In genomic region chr9:75175395-75175794, GRCh38 we compare ENCODE assay signal across 14 cellular contexts.
DNase-seq lines count a peak whose midpoint lies in the region; ATAC-seq and TF ChIP-seq lines count a peak whose summit lies in the region.
"Had no signal": no experiment of that assay in that cellular context is flagged by ENCODE, and none has a peak within 500 bp of the region (broad histone marks: within the 10 kb centered on the region; RNA-seq: fewer than 3 reads in every experiment).

No MANE protein-coding gene starts in this region.

- no peak overlapping the region for H2BK12ac ChIP-seq in mesenchymal stem cell (ENCODE audit: low read length in 2 of 2)

- H3K4ac ChIP-seq in mesenchymal stem cell (ENCODE audit: low read depth in 1 of 2, low read length in 2 of 2) = peak overlapping the region in 1 of 2 experiments; percentile 49

- H3K9me3 ChIP-seq in mesenchymal stem cell (ENCODE audit: control insufficient read depth, low read length) (no peaks in the 10 kb centered on the region), MG63 (no peaks in the 10 kb centered on the region), left ventricle myocardium inferior (replicated peaks) (no peaks in the 10 kb centered on the region)
- H3K9me3 ChIP-seq: Caco-2 had no signal

- peaks cover 29 to 45% of the 10 kb centered on the region in 2 donors for H3K4me1 Mint-ChIP-seq in natural killer cell
- peaks cover 9 to 28% of the 10 kb centered on the region in 2 donors for H3K4me1 Mint-ChIP-seq in natural killer cell treated with Interleukin-12 subunit alpha and Interleukin-12 subunit beta and Interleukin-15 and Interleukin-18, amount 100 ng/mL, for 72 hours (ENCODE audit: low read depth in 2 of 2)

- no peak overlapping the region for H3K9ac ChIP-seq in mesenchymal stem cell (ENCODE audit: low read length)

- no peak overlapping the region for H4K91ac ChIP-seq in mesenchymal stem cell (ENCODE audit: low read length)

- H2BK120ac ChIP-seq in mesenchymal stem cell (ENCODE audit: low read depth, low read length) = no peak overlapping the region

- no peak overlapping the region for H3K18ac ChIP-seq in mesenchymal stem cell (ENCODE audit: low read depth in 1 of 2, low read length in 2 of 2)

- intact Hi-C loops in natural killer cell (cut with micrococcal nuclease) (no loop called here), left ventricle myocardium inferior (cut with micrococcal nuclease) (no loop called here)

- H3K27ac ChIP-seq in mesenchymal stem cell (ENCODE audit: low read length, poor library complexity, severe bottlenecking) (no peak overlapping the region), left ventricle myocardium inferior (replicated peaks) (no peak overlapping the region)

- TF ChIP-seq CTCF in natural killer cell (IDR thresholded peaks at IDR 0.05) (no peak), epithelial cell of proximal tubule (conservative IDR thresholded peaks at IDR 0.05; ENCODE audit: low read depth, low read length) (no peak), left ventricle myocardium inferior (IDR thresholded peaks at IDR 0.05; ENCODE audit: borderline replicate concordance) (no peak)

- no peaks in the 10 kb centered on the region for H3K4me1 ChIP-seq in mesenchymal stem cell (ENCODE audit: control insufficient read depth, insufficient read depth, low read depth, low read length)
- H3K4me1 ChIP-seq in left ventricle myocardium inferior = no peaks in the 10 kb centered on the region
- H3K4me1 ChIP-seq: Caco-2 had no signal

- H3K23ac ChIP-seq in mesenchymal stem cell (ENCODE audit: low read length in 2 of 2) = no peak overlapping the region

- no peaks in the 10 kb centered on the region for H3K79me1 ChIP-seq in mesenchymal stem cell (replicated peaks; ENCODE audit: low read length, poor library complexity, severe bottlenecking)

- no peaks in the 10 kb centered on the region for H3K9me3 Mint-ChIP-seq in natural killer cell
- no peaks in the 10 kb centered on the region for H3K9me3 Mint-ChIP-seq in natural killer cell treated with Interleukin-12 subunit alpha and Interleukin-12 subunit beta and Interleukin-15 and Interleukin-18, amount 100 ng/mL, for 72 hours
- H3K9me3 Mint-ChIP-seq: CD8-positive, alpha-beta memory T cell had no signal

- no peak overlapping the region for H2BK15ac ChIP-seq in mesenchymal stem cell (ENCODE audit: low read depth, poor library complexity, severe bottlenecking)

- no peaks in the 10 kb centered on the region for H3K27me3 ChIP-seq in mesenchymal stem cell (ENCODE audit: control insufficient read depth in 1 of 2, insufficient read depth in 1 of 2, low read length in 2 of 2)
- H3K27me3 ChIP-seq in MG63 = no peaks in the 10 kb centered on the region
- H3K27me3 ChIP-seq in left ventricle myocardium inferior (ENCODE audit: low read depth) = no peaks in the 10 kb centered on the region

- ATAC-seq in natural killer cell = no peak
- no peak for ATAC-seq in natural killer cell treated with Interleukin-12 subunit alpha and Interleukin-12 subunit beta and Interleukin-15 and Interleukin-18, amount 100 ng/mL, for 72 hours
- ATAC-seq: K562 had no signal

- H2AK5ac ChIP-seq in mesenchymal stem cell (ENCODE audit: low read length, severe bottlenecking) = peak overlapping the region; percentile 17

- peak overlapping the region; percentile 67 to 73 for H3K27ac Mint-ChIP-seq in natural killer cell
- peak overlapping the region in 1 of 2 donors; percentile 7 for H3K27ac Mint-ChIP-seq in natural killer cell treated with Interleukin-12 subunit alpha and Interleukin-12 subunit beta and Interleukin-15 and Interleukin-18, amount 100 ng/mL, for 72 hours
- H3K27ac Mint-ChIP-seq: B cell had no signal

- 93% methylated on average over 5 of the region's 6 CpGs for WGBS in mesenchymal stem cell

- H3K4me3 Mint-ChIP-seq in natural killer cell = no peak overlapping the region
- H3K4me3 Mint-ChIP-seq in natural killer cell treated with Interleukin-12 subunit alpha and Interleukin-12 subunit beta and Interleukin-15 and Interleukin-18, amount 100 ng/mL, for 72 hours = no peak overlapping the region
- H3K4me3 Mint-ChIP-seq: B cell; CD8-positive, alpha-beta memory T cell had no signal

- H3K14ac ChIP-seq in mesenchymal stem cell (ENCODE audit: low read length in 2 of 2) = no peak overlapping the region

- no peak overlapping the region for H4K8ac ChIP-seq in mesenchymal stem cell (ENCODE audit: low read length)

- H3K27me3 Mint-ChIP-seq in natural killer cell (ENCODE audit: low read depth in 2 of 2) = no peaks in the 10 kb centered on the region
- H3K27me3 Mint-ChIP-seq in natural killer cell treated with Interleukin-12 subunit alpha and Interleukin-12 subunit beta and Interleukin-15 and Interleukin-18, amount 100 ng/mL, for 72 hours = no peaks in the 10 kb centered on the region
- H3K27me3 Mint-ChIP-seq: B cell; CD8-positive, alpha-beta memory T cell had no signal

- no peak overlapping the region for H3K4me2 ChIP-seq in mesenchymal stem cell (ENCODE audit: low read length, poor library complexity, severe bottlenecking)

- H3K4me3 ChIP-seq in epithelial cell of proximal tubule (ENCODE audit: low read depth, low read length) (no peak overlapping the region), mesenchymal stem cell (ENCODE audit: insufficient read depth in 1 of 2, low read depth in 1 of 2, low read length in 2 of 2) (no peak overlapping the region), MG63 (no peak overlapping the region), left ventricle myocardium inferior (no peak overlapping the region)
- H3K4me3 ChIP-seq: K562 had no signal

- H3K36me3 Mint-ChIP-seq in natural killer cell = peaks cover 10% of the 10 kb centered on the region
- H3K36me3 Mint-ChIP-seq in natural killer cell treated with Interleukin-12 subunit alpha and Interleukin-12 subunit beta and Interleukin-15 and Interleukin-18, amount 100 ng/mL, for 72 hours = no peaks in the 10 kb centered on the region

- DNase-seq in natural killer cell (no peak), epithelial cell of proximal tubule (ENCODE audit: low read depth) (peak; percentile 30), mesenchymal stem cell (no peak), NCI-H748 treated with DMSO at 0.1 percent for 48 hours (lab: John Stamatoyannopoulos, UW) (no peak), MG63 (no peak), DMS114 treated with DMSO at 0.1 percent for 48 hours (lab: John Stamatoyannopoulos, UW; ENCODE audit: unreplicated experiment) (no peak), left ventricle myocardium inferior (no peak)
- no peak for DNase-seq in natural killer cell treated with Interleukin-12 subunit alpha and Interleukin-12 subunit beta and Interleukin-15 and Interleukin-18, amount 100 ng/mL, for 72 hours (ENCODE audit: low spot score)
- DNase-seq: Caco-2; CD8-positive, alpha-beta memory T cell; DMS53; HCEC 1CT had no signal

- no peak overlapping the region for H2AFZ ChIP-seq in mesenchymal stem cell (ENCODE audit: low read depth, low read length)

- H2BK5ac ChIP-seq in mesenchymal stem cell (ENCODE audit: low read depth, low read length, poor library complexity, severe bottlenecking) = no peak overlapping the region

- peaks cover 0 to 14% of the 10 kb centered on the region in 2 experiments for H3K36me3 ChIP-seq in mesenchymal stem cell (ENCODE audit: control insufficient read depth in 1 of 2, insufficient read depth in 2 of 2, low read depth in 1 of 2, low read length in 2 of 2)
- no peaks in the 10 kb centered on the region for H3K36me3 ChIP-seq in MG63
- H3K36me3 ChIP-seq in left ventricle myocardium inferior = peaks cover 17% of the 10 kb centered on the region
